In the genomic region with DNA sequence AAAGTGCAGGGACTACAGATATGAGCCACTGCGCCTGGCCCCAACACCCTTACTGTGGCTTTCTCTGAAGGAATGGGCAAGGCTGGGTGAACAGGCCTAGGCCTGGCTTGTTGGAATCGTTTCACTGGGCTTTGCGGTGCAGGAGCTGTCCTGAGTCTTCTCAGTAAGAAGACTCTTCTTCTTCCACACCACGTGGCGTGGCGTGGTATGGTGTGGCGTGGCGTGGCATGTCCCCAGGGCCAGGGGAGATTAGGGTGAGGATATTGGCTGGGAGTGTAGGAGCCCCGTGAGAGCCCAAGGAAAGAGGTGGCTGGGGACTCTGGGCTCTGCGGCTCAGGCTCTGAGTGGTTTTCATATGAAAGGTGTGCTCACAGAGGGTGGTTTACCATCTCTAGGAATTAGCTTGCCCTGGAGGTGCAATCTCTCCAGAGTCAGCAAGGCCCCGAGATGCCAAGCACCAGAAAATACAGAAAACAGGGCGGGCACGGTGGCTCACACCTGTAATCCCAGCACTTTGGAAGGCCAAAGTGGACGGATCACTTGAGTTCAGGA, we compare ENCODE assay signal across 20 cellular contexts.
DNase-seq lines count a peak whose midpoint lies in the region; ATAC-seq, FAIRE-seq and TF ChIP-seq lines count a peak whose summit lies in the region.
"Had no signal": no experiment of that assay in that cellular context is flagged by ENCODE, and none has a peak within 500 bp of the region (broad histone marks: within the 10 kb centered on the region; RNA-seq: fewer than 3 reads in every experiment).

No MANE protein-coding gene starts in this region.

- DNase-seq in H7 (peak; percentile 74), RWPE2 (ENCODE audit: low spot score) (peak; percentile 29), kidney (peak; percentile 52), aorta (peak; percentile 6 to 13), adrenal gland (no peak), midbrain (lab: John Stamatoyannopoulos, UW) (no peak)
- DNase-seq: BE2C; CD4-positive, alpha-beta memory T cell; DMS153; DMS79 treated with DMSO at 0.1 percent for 48 hours; EL; GM23248; HCEC 1CT; HFFc6 had no signal

- FAIRE-seq in kidney (lab: Jason Lieb, UNC) = no peak
- FAIRE-seq: A549, G401.6, GM12891, HepG2, HTR-8/SVneo had no signal

- 95% methylated on average over 14 of the region's 14 CpGs for WGBS in aorta, 2 donors
- 93 to 100% (median 94%) methylated on average over 12 to 14 of the region's 14 CpGs for WGBS in adrenal gland, 4 donors

- TF ChIP-seq POLR2A in adrenal gland (IDR thresholded peaks at IDR 0.05) = no peak

- no peak for TF ChIP-seq CTCF in RWPE2 (IDR thresholded peaks at IDR 0.05; ENCODE audit: poor library complexity, severe bottlenecking)
- no peak for TF ChIP-seq CTCF in kidney (IDR thresholded peaks at IDR 0.05; ENCODE audit: borderline replicate concordance, extremely low read depth, insufficient read depth)
- no peak for TF ChIP-seq CTCF in adrenal gland (IDR thresholded peaks at IDR 0.05)

- H3K36me3 ChIP-seq in H7 (replicated peaks; ENCODE audit: control insufficient read depth, insufficient read depth, low read length) (no peaks in the 10 kb centered on the region; the same call in 1 of the 2 replicates), RWPE2 (ENCODE audit: low read depth) (no peaks in the 10 kb centered on the region), kidney (ENCODE audit: control insufficient read depth in 1 of 2, insufficient read depth in 2 of 2, low read length in 2 of 2) (no peaks in the 10 kb centered on the region), aorta (ENCODE audit: control insufficient read depth in 1 of 2, insufficient read depth in 2 of 2, low read length in 1 of 2) (no peaks in the 10 kb centered on the region), adrenal gland (replicated peaks in 1 of 2) (no peaks in the 10 kb centered on the region)
- H3K36me3 ChIP-seq: BE2C had no signal

- no peaks in the 10 kb centered on the region for H3K9me3 ChIP-seq in RWPE2 (ENCODE audit: severe bottlenecking)
- H3K9me3 ChIP-seq in kidney (ENCODE audit: control insufficient read depth in 1 of 2, low read length in 2 of 2) = no peaks in the 10 kb centered on the region
- H3K9me3 ChIP-seq in aorta (ENCODE audit: control insufficient read depth, low read length) = no peaks in the 10 kb centered on the region
- H3K9me3 ChIP-seq in adrenal gland (replicated peaks in 1 of 3) = no peaks in the 10 kb centered on the region
- H3K9me3 ChIP-seq: A549, BE2C had no signal

- H3K27me3 ChIP-seq in H7 (ENCODE audit: control insufficient read depth, insufficient read depth, low read length) (no peaks in the 10 kb centered on the region), RWPE2 (ENCODE audit: insufficient read depth, poor library complexity, severe bottlenecking) (no peaks in the 10 kb centered on the region), aorta (ENCODE audit: control insufficient read depth in 1 of 2, insufficient read depth in 2 of 2, low read length in 1 of 2) (no peaks in the 10 kb centered on the region), adrenal gland (no peaks in the 10 kb centered on the region)
- H3K27me3 ChIP-seq: BE2C had no signal

- intact Hi-C loops in kidney (cut with DNase I) (no loop called here), aorta (cut with DNase I) (no loop called here), adrenal gland (cut with DNase I) (no loop called here)

- H3K27ac ChIP-seq in RWPE2 (ENCODE audit: poor library complexity, severe bottlenecking) (no peak overlapping the region), kidney (ENCODE audit: low read depth in 2 of 2, low read length in 2 of 2) (no peak overlapping the region), aorta (ENCODE audit: low read depth in 1 of 2, low read length in 2 of 2) (no peak overlapping the region), adrenal gland (no peak overlapping the region)
- H3K27ac ChIP-seq: A549, C4-2B, GM23248 had no signal

- H3K4me1 ChIP-seq in RWPE2 (ENCODE audit: insufficient read depth, poor library complexity, severe bottlenecking) (no peaks in the 10 kb centered on the region), kidney (ENCODE audit: control insufficient read depth in 1 of 2, insufficient read depth in 1 of 2, low read depth in 1 of 2, low read length in 2 of 2) (no peaks in the 10 kb centered on the region), aorta (ENCODE audit: control insufficient read depth in 1 of 2, insufficient read depth in 2 of 2, low read length in 2 of 2) (no peaks in the 10 kb centered on the region), adrenal gland (replicated peaks in 1 of 2) (peaks cover 8 to 10% of the 10 kb centered on the region in 2 donors)
- H3K4me1 ChIP-seq: A549, BE2C had no signal

- no peak overlapping the region for H3K4me3 ChIP-seq in H7 (ENCODE audit: insufficient read depth, low read depth, low read length)
- H3K4me3 ChIP-seq in RWPE2 (ENCODE audit: severe bottlenecking) = no peak overlapping the region
- no peak overlapping the region for H3K4me3 ChIP-seq in kidney (ENCODE audit: low read length in 2 of 2)
- H3K4me3 ChIP-seq in aorta (ENCODE audit: low read length in 2 of 2) = no peak overlapping the region
- H3K4me3 ChIP-seq in adrenal gland = no peak overlapping the region
- H3K4me3 ChIP-seq: A549, GM23248 had no signal

- no peak overlapping the region for H3K9ac ChIP-seq in kidney (ENCODE audit: low read length in 2 of 2)
- H3K9ac ChIP-seq: GM23248 had no signal

- ATAC-seq in RWPE2 (ENCODE audit: low read depth) (no peak), aorta (ENCODE audit: low FRiP score) (no peak)
- ATAC-seq: A549, HepG2 had no signal

Comparison
In these comparisons a context has a peak if more than half of its experiments do, and no peak if none do; other contexts are left out.
1. DNase-seq: peak in H7 (single experiment), RWPE2 (single experiment), kidney (single experiment) and aorta (2 of 2); none in adrenal gland (0 of 7) and midbrain (single experiment).